In genomic region chr2:218395826-218396687, GRCh38 we compare ENCODE assay signal across 1 cellular context.
A peak's percentile ranks its signal among the peaks of the same experiment; 100 is the strongest.
TF ChIP-seq lines count a peak whose summit lies in the region.

No MANE protein-coding gene starts in this region.

TF ChIP-seq in HCT116, 20 proteins besides CTCF, POLR2A, EP300 and RAD21 (continued from another document):
- TF ChIP-seq ZBTB33 (IDR thresholded peaks at IDR 0.05; ENCODE audit: extremely low read depth, insufficient replicate concordance, low read length), result peak; percentile 62
TF ChIP-seq in HCT116: peak in this region for 3.
